Comparison of ENCODE assay signal across 1 cellular context in genomic region chr12:75784591-75784990, GRCh38.
TF ChIP-seq lines count a peak whose summit lies in the region.

No MANE protein-coding gene starts in this region.

TF ChIP-seq in SK-N-SH, 30 proteins besides CTCF, POLR2A, EP300 and RAD21 (continued from another document):
- TF ChIP-seq, protein P1, sequence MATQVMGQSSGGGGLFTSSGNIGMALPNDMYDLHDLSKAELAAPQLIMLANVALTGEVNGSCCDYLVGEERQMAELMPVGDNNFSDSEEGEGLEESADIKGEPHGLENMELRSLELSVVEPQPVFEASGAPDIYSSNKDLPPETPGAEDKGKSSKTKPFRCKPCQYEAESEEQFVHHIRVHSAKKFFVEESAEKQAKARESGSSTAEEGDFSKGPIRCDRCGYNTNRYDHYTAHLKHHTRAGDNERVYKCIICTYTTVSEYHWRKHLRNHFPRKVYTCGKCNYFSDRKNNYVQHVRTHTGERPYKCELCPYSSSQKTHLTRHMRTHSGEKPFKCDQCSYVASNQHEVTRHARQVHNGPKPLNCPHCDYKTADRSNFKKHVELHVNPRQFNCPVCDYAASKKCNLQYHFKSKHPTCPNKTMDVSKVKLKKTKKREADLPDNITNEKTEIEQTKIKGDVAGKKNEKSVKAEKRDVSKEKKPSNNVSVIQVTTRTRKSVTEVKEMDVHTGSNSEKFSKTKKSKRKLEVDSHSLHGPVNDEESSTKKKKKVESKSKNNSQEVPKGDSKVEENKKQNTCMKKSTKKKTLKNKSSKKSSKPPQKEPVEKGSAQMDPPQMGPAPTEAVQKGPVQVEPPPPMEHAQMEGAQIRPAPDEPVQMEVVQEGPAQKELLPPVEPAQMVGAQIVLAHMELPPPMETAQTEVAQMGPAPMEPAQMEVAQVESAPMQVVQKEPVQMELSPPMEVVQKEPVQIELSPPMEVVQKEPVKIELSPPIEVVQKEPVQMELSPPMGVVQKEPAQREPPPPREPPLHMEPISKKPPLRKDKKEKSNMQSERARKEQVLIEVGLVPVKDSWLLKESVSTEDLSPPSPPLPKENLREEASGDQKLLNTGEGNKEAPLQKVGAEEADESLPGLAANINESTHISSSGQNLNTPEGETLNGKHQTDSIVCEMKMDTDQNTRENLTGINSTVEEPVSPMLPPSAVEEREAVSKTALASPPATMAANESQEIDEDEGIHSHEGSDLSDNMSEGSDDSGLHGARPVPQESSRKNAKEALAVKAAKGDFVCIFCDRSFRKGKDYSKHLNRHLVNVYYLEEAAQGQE (IDR thresholded peaks at IDR 0.05; ENCODE audit: low read depth, low read length): no peak
- TF ChIP-seq FOSL2 (IDR thresholded peaks at IDR 0.05; ENCODE audit: borderline replicate concordance, low read depth) (no peak), TCF12 (IDR thresholded peaks at IDR 0.05) (peak; percentile 91), MEF2A (IDR thresholded peaks at IDR 0.05; ENCODE audit: borderline replicate concordance, low read depth) (no peak), USF1 (IDR thresholded peaks at IDR 0.05; ENCODE audit: borderline replicate concordance, low read depth) (no peak), TAF1 (IDR thresholded peaks at IDR 0.05; ENCODE audit: borderline replicate concordance, low read depth, low read length) (no peak), JUND (IDR thresholded peaks at IDR 0.05) (no peak; the same call in 1 of the 2 replicates), POLR2AphosphoS5 (IDR thresholded peaks at IDR 0.05; ENCODE audit: low read depth, low read length) (no peak), NRF1 (IDR thresholded peaks at IDR 0.05; ENCODE audit: low read depth, low read length) (no peak), FOXJ3 (CRISPR knock-in tag; IDR thresholded peaks at IDR 0.05) (peak; percentile 81; the same call in 1 of the 2 replicates), GATA2 (CRISPR knock-in tag; IDR thresholded peaks at IDR 0.05) (peak; percentile 94), EZH2phosphoT487 (IDR thresholded peaks at IDR 0.05; ENCODE audit: borderline replicate concordance, low read depth) (no peak), TEAD4 (IDR thresholded peaks at IDR 0.05; ENCODE audit: borderline replicate concordance, insufficient read depth) (peak; percentile 45; the same call in 1 of the 2 replicates), CHD2 (IDR thresholded peaks at IDR 0.05; ENCODE audit: low read length, partially characterized antibody) (peak; percentile 70), SIN3A (IDR thresholded peaks at IDR 0.05; ENCODE audit: borderline replicate concordance, low read depth, low read length) (0 out of 2 replicates have a peak, but pooled peaks have one; percentile 24)
- TF ChIP-seq, protein P2, sequence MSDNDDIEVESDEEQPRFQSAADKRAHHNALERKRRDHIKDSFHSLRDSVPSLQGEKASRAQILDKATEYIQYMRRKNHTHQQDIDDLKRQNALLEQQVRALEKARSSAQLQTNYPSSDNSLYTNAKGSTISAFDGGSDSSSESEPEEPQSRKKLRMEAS (IDR thresholded peaks at IDR 0.05; ENCODE audit: low read depth): peak; percentile 59
- TF ChIP-seq, protein P3, sequence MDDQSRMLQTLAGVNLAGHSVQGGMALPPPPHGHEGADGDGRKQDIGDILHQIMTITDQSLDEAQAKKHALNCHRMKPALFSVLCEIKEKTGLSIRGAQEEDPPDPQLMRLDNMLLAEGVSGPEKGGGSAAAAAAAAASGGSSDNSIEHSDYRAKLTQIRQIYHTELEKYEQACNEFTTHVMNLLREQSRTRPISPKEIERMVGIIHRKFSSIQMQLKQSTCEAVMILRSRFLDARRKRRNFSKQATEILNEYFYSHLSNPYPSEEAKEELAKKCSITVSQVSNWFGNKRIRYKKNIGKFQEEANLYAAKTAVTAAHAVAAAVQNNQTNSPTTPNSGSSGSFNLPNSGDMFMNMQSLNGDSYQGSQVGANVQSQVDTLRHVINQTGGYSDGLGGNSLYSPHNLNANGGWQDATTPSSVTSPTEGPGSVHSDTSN (IDR thresholded peaks at IDR 0.05): peak; percentile 63
